21 cellular contexts compared by ENCODE assay signal in genomic region chr15:87710406-87710805, GRCh38.
DNase-seq lines count a peak whose midpoint lies in the region; ATAC-seq and TF ChIP-seq lines count a peak whose summit lies in the region.
"Had no signal": no experiment of that assay in that cellular context is flagged by ENCODE, and none has a peak within 500 bp of the region (broad histone marks: within the 10 kb centered on the region; RNA-seq: fewer than 3 reads in every experiment).

No MANE protein-coding gene starts in this region.

- H4K20me1 ChIP-seq in hepatocyte (ENCODE audit: insufficient read depth, poor library complexity, severe bottlenecking) (no peaks in the 10 kb centered on the region), smooth muscle cell (ENCODE audit: low read depth) (no peaks in the 10 kb centered on the region)

- H3K4me1 ChIP-seq in hepatocyte (ENCODE audit: insufficient read depth) (peaks cover 7% of the 10 kb centered on the region), smooth muscle cell (ENCODE audit: low read depth) (peaks cover 6% of the 10 kb centered on the region)
- H3K4me1 ChIP-seq: pancreas, SJSA1 had no signal

- H3K27me3 ChIP-seq in BJ (ENCODE audit: control insufficient read depth, insufficient read depth, low read length) (peaks cover 6% of the 10 kb centered on the region), hepatocyte (no peaks in the 10 kb centered on the region), smooth muscle cell (ENCODE audit: low read depth) (peaks cover 2% of the 10 kb centered on the region)
- H3K27me3 ChIP-seq: pancreas, SJSA1 had no signal

- no peak overlapping the region for H3K27ac Mint-ChIP-seq in HFFc6
- H3K27ac Mint-ChIP-seq: activated naive CD8-positive, alpha-beta T cell treated with anti-CD3 and anti-CD28 coated beads, Interleukin-2, amount 50 U/mL, for 24 hours; activated T-helper 1 cell treated with anti-CD3 and anti-CD28 coated beads, Interleukin-12 subunit alpha, Interleukin-12 subunit beta, Interleukin-2, Interleukin-4 antibody, amounts not matched to agents 30 ng/mL and 10 ng/mL and 1 ng/mL, durations not matched to agents 14 hours and 24 hours and 36 hours; stimulated activated effector memory CD8-positive, alpha-beta T cell treated with anti-CD3 and anti-CD28 coated beads, Interleukin-12 subunit alpha, Interleukin-12 subunit beta, amount 100 ng/mL, for 72 hours; WTC11 had no signal

- H2AFZ ChIP-seq in hepatocyte (no peak overlapping the region), smooth muscle cell (ENCODE audit: low read depth) (no peak overlapping the region)

- H3K4me2 ChIP-seq in hepatocyte: no peak overlapping the region
- peak overlapping the region; percentile 81 for H3K4me2 ChIP-seq in smooth muscle cell

- DNase-seq in BJ (ENCODE audit: low read depth) (peak; percentile 10), astrocyte of the hippocampus (ENCODE audit: low read depth, low spot score) (peak; percentile 47), hepatocyte (ENCODE audit: low spot score) (peak; percentile 39), smooth muscle cell (lab: John Stamatoyannopoulos, UW; ENCODE audit: unreplicated experiment) (no peak), NCI-H1105 (lab: John Stamatoyannopoulos, UW) (no peak), NCI-H146 treated with DMSO at 0.1 percent for 48 hours (lab: John Stamatoyannopoulos, UW; ENCODE audit: unreplicated experiment) (no peak), HFFc6 (no peak)
- DNase-seq: activated naive CD8-positive, alpha-beta T cell treated with anti-CD3 and anti-CD28 coated beads, Interleukin-2, amount 50 U/mL, for 24 hours; central memory CD4-positive, alpha-beta T cell; effector CD8-positive, alpha-beta T cell; MV-4-11; NCI-H526; OCI-M1; T-helper 2 cell had no signal

- H3K9me2 ChIP-seq in hepatocyte (replicated peaks; ENCODE audit: insufficient read depth): no peaks in the 10 kb centered on the region

- H3K9ac ChIP-seq in smooth muscle cell (ENCODE audit: low read depth): no peak overlapping the region

- TF ChIP-seq CTCF in BJ (IDR thresholded peaks at IDR 0.05; ENCODE audit: insufficient read depth, low read depth, low read length) (no peak), hepatocyte (IDR thresholded peaks at IDR 0.05; ENCODE audit: poor library complexity) (no peak), smooth muscle cell (IDR thresholded peaks at IDR 0.05; ENCODE audit: borderline replicate concordance, insufficient read depth, poor library complexity, severe bottlenecking) (no peak), HFFc6 (IDR thresholded peaks at IDR 0.05) (no peak)

- POLR2A ChIA-PET in BJ (lab: Charles Lee): no interaction called here

- CTCF ChIA-PET in BJ (lab: Yijun Ruan, JAX): interaction anchor here (0.7 kb wide), 1 partner anchor 39 kb away, joined by 3 read pairs; no protein-coding TSS in a partner anchor

- H3K36me3 ChIP-seq in BJ (ENCODE audit: control insufficient read depth, insufficient read depth, low read length) (no peaks in the 10 kb centered on the region), hepatocyte (replicated peaks; ENCODE audit: insufficient read depth, low read depth) (no peaks in the 10 kb centered on the region), smooth muscle cell (ENCODE audit: low read depth) (no peaks in the 10 kb centered on the region)
- H3K36me3 ChIP-seq: pancreas, SJSA1 had no signal

- H3K27me3 Mint-ChIP-seq in HFFc6 (ENCODE audit: insufficient read depth): peaks cover 8% of the 10 kb centered on the region
- H3K27me3 Mint-ChIP-seq: activated naive CD8-positive, alpha-beta T cell treated with anti-CD3 and anti-CD28 coated beads, Interleukin-2, amount 50 U/mL, for 24 hours had no signal

- H3K4me1 Mint-ChIP-seq in HFFc6 (ENCODE audit: low read depth): no peaks in the 10 kb centered on the region
- H3K4me1 Mint-ChIP-seq: activated naive CD8-positive, alpha-beta T cell treated with anti-CD3 and anti-CD28 coated beads, Interleukin-2, amount 50 U/mL, for 24 hours; stimulated activated effector memory CD8-positive, alpha-beta T cell treated with anti-CD3 and anti-CD28 coated beads, Interleukin-12 subunit alpha, Interleukin-12 subunit beta, amount 100 ng/mL, for 72 hours had no signal

- WGBS in hepatocyte (ENCODE audit: low lambda C conversion rate, missing lambda C conversion rate): 58% methylated on average over 7 of the region's 7 CpGs
- WGBS in smooth muscle cell (ENCODE audit: low lambda C conversion rate): 15% methylated on average over 7 of the region's 7 CpGs

- no peak for ATAC-seq in HG03520 (IDR thresholded peaks at IDR 0.05; ENCODE audit: unreplicated experiment)
- ATAC-seq: activated naive CD8-positive, alpha-beta T cell treated with anti-CD3 and anti-CD28 coated beads, Interleukin-2, amount 50 U/mL, for 24 hours; left colon; stimulated activated effector memory CD8-positive, alpha-beta T cell treated with anti-CD3 and anti-CD28 coated beads, Interleukin-12 subunit alpha, Interleukin-12 subunit beta, amount 100 ng/mL, for 72 hours; WTC11 had no signal

- no peaks in the 10 kb centered on the region for H3K9me3 ChIP-seq in hepatocyte (ENCODE audit: low read depth)
- no peaks in the 10 kb centered on the region for H3K9me3 ChIP-seq in smooth muscle cell (replicated peaks; ENCODE audit: low read depth)
- H3K9me3 ChIP-seq: pancreas, SJSA1 had no signal

- no peak overlapping the region for H3K4me3 Mint-ChIP-seq in HFFc6
- H3K4me3 Mint-ChIP-seq: activated naive CD8-positive, alpha-beta T cell treated with anti-CD3 and anti-CD28 coated beads, Interleukin-2, amount 50 U/mL, for 24 hours; activated T-helper 1 cell treated with anti-CD3 and anti-CD28 coated beads, Interleukin-12 subunit alpha, Interleukin-12 subunit beta, Interleukin-2, Interleukin-4 antibody, amounts not matched to agents 30 ng/mL and 10 ng/mL and 1 ng/mL, durations not matched to agents 14 hours and 24 hours and 36 hours; stimulated activated effector memory CD8-positive, alpha-beta T cell treated with anti-CD3 and anti-CD28 coated beads, Interleukin-12 subunit alpha, Interleukin-12 subunit beta, amount 100 ng/mL, for 72 hours; WTC11 had no signal

- no peaks in the 10 kb centered on the region for H3K79me2 ChIP-seq in hepatocyte
- no peaks in the 10 kb centered on the region for H3K79me2 ChIP-seq in smooth muscle cell (ENCODE audit: low read depth)

- H3K36me3 Mint-ChIP-seq in HFFc6 (ENCODE audit: low read depth): no peaks in the 10 kb centered on the region
- H3K36me3 Mint-ChIP-seq: stimulated activated effector memory CD8-positive, alpha-beta T cell treated with anti-CD3 and anti-CD28 coated beads, Interleukin-12 subunit alpha, Interleukin-12 subunit beta, amount 100 ng/mL, for 72 hours; WTC11 had no signal

- no peak overlapping the region for H3K4me3 ChIP-seq in BJ (ENCODE audit: low read depth, low read length)
- no peak overlapping the region for H3K4me3 ChIP-seq in hepatocyte
- no peak overlapping the region for H3K4me3 ChIP-seq in smooth muscle cell
- H3K4me3 ChIP-seq: pancreas, SJSA1 had no signal

- H3K9me3 Mint-ChIP-seq in HFFc6: no peaks in the 10 kb centered on the region
- H3K9me3 Mint-ChIP-seq: activated naive CD8-positive, alpha-beta T cell treated with anti-CD3 and anti-CD28 coated beads, Interleukin-2, amount 50 U/mL, for 24 hours; activated T-helper 1 cell treated with anti-CD3 and anti-CD28 coated beads, Interleukin-12 subunit alpha, Interleukin-12 subunit beta, Interleukin-2, Interleukin-4 antibody, amounts not matched to agents 30 ng/mL and 10 ng/mL and 1 ng/mL, durations not matched to agents 14 hours and 24 hours and 36 hours; stimulated activated effector memory CD8-positive, alpha-beta T cell treated with anti-CD3 and anti-CD28 coated beads, Interleukin-12 subunit alpha, Interleukin-12 subunit beta, amount 100 ng/mL, for 72 hours; WTC11 had no signal

- no peaks in the 10 kb centered on the region for H3F3A ChIP-seq in smooth muscle cell (ENCODE audit: low read depth)

- H3K27ac ChIP-seq in hepatocyte: peak overlapping the region; percentile 47
- H3K27ac ChIP-seq in smooth muscle cell (ENCODE audit: low read depth): no peak overlapping the region
- H3K27ac ChIP-seq: pancreas, SJSA1 had no signal

Comparison
In these comparisons a context has a peak if more than half of its experiments do, and no peak if none do; other contexts are left out.
1. DNase-seq: peak in BJ (single experiment), astrocyte of the hippocampus (single experiment) and hepatocyte (single experiment); none in smooth muscle cell (single experiment), NCI-H1105 (single experiment), NCI-H146 treated with DMSO at 0.1 percent for 48 hours (single experiment) and HFFc6 (single experiment).